Comparison of ENCODE assay signal across 34 cellular contexts in genomic region chrY:8033200-8033599, GRCh38.
"Had no signal": no experiment of that assay in that cellular context is flagged by ENCODE, and none has a peak within 500 bp of the region (broad histone marks: within the 10 kb centered on the region; RNA-seq: fewer than 3 reads in every experiment).

No MANE protein-coding gene starts in this region.

- H3K27ac ChIP-seq: breast epithelium, heart left ventricle, pancreas, prostate gland, sigmoid colon, uterus, WERI-Rb-1 had no signal

- DNase-seq: activated CD4-positive, alpha-beta T cell treated with anti-CD3 and anti-CD28 coated beads for 48 hours; activated CD4-positive, alpha-beta T cell treated with anti-CD3 and anti-CD28 coated beads, Interleukin-2, amount 50 U/mL, for 48 hours; activated CD8-positive, alpha-beta memory T cell treated with anti-CD3 and anti-CD28 coated beads, Interleukin-2, amount 50 U/mL, for 4 hours; activated gamma-delta T cell; activated naive CD4-positive, alpha-beta T cell treated with anti-CD3 and anti-CD28 coated beads, Interleukin-2, amount 50 U/mL, for 16 hours; activated naive CD8-positive, alpha-beta T cell treated with anti-CD3 and anti-CD28 coated beads, Interleukin-2, amount 50 U/mL, for 24 hours; activated T-cell treated with anti-CD3 and anti-CD28 coated beads, Interleukin-2, amount 50 U/mL, for 1 hour; amygdala; dermis blood vessel endothelial cell; effector CD4-positive, alpha-beta T cell; erythroblast; heart left ventricle; hypothalamus; immature natural killer cell; kidney; left colon; naive B cell; pancreas; sigmoid colon; stimulated activated CD4-positive, alpha-beta T cell treated with anti-CD3 and anti-CD28 coated beads, Interleukin-1b, Interleukin-23, amount 100 ng/mL, for 48 hours; stimulated activated CD4-positive, alpha-beta T cell treated with anti-CD3 and anti-CD28 coated beads, Interleukin-4, amount 100 ng/mL, for 4 hours; stimulated activated CD8-positive, alpha-beta memory T cell treated with anti-CD3 and anti-CD28 coated beads, Interleukin-4, amount 100 ng/mL, for 48 hours; stimulated activated naive CD8-positive, alpha-beta T cell treated with anti-CD3 and anti-CD28 coated beads, Interleukin-15, amount 100 ng/mL, for 72 hours; substantia nigra; uterus; WERI-Rb-1 had no signal

- H3K4me1 Mint-ChIP-seq: activated naive CD8-positive, alpha-beta T cell treated with anti-CD3 and anti-CD28 coated beads, Interleukin-2, amount 50 U/mL, for 24 hours; immature natural killer cell; mesothelial cell of epicardium; naive B cell; stimulated activated memory B cell treated with anti-CD40 and anti-IgM and Interleukin-4, amounts not matched to agents 10 μg/mL and 1 μg/mL and 100 μg/mL, for 72 hours; stimulated activated naive CD8-positive, alpha-beta T cell treated with anti-CD3 and anti-CD28 coated beads, Interleukin-15, amount 100 ng/mL, for 72 hours had no signal

- H3K27me3 ChIP-seq: breast epithelium, heart left ventricle, pancreas, sigmoid colon, uterus had no signal

- ATAC-seq: activated CD4-positive, CD25-positive, alpha-beta regulatory T cell treated with anti-CD3 and anti-CD28 coated beads, Interleukin-2, amount 50 U/mL, for 24 hours; activated naive CD8-positive, alpha-beta T cell treated with anti-CD3 and anti-CD28 coated beads, Interleukin-2, amount 50 U/mL, for 24 hours; heart left ventricle; left colon; pancreas; stimulated activated memory B cell treated with anti-CD40 and anti-IgM and Interleukin-4, amounts not matched to agents 10 μg/mL and 1 μg/mL and 100 μg/mL, for 72 hours; stimulated activated naive CD8-positive, alpha-beta T cell treated with anti-CD3 and anti-CD28 coated beads, Interleukin-15, amount 100 ng/mL, for 72 hours had no signal

- H3K4me3 ChIP-seq: breast epithelium, heart left ventricle, pancreas, prostate gland, sigmoid colon, smooth muscle cell, uterus had no signal

- H3K36me3 Mint-ChIP-seq: immature natural killer cell; mesothelial cell of epicardium; naive B cell; stimulated activated memory B cell treated with anti-CD40 and anti-IgM and Interleukin-4, amounts not matched to agents 10 μg/mL and 1 μg/mL and 100 μg/mL, for 72 hours; type B pancreatic cell had no signal

- H3K4me2 ChIP-seq: smooth muscle cell had no signal

- H3K9me3 ChIP-seq: breast epithelium, heart left ventricle, pancreas, prostate gland, sigmoid colon, uterus had no signal

- H3K27me3 Mint-ChIP-seq: naive B cell; stimulated activated memory B cell treated with anti-CD40 and anti-IgM and Interleukin-4, amounts not matched to agents 10 μg/mL and 1 μg/mL and 100 μg/mL, for 72 hours; stimulated activated naive CD8-positive, alpha-beta T cell treated with anti-CD3 and anti-CD28 coated beads, Interleukin-15, amount 100 ng/mL, for 72 hours; type B pancreatic cell had no signal

- H3K36me3 ChIP-seq: breast epithelium, heart left ventricle, pancreas, prostate gland, sigmoid colon, uterus, WERI-Rb-1 had no signal

- H3K9me3 Mint-ChIP-seq: activated naive CD8-positive, alpha-beta T cell treated with anti-CD3 and anti-CD28 coated beads, Interleukin-2, amount 50 U/mL, for 24 hours; activated T-helper 1 cell treated with anti-CD3 and anti-CD28 coated beads, Interleukin-12 subunit alpha, Interleukin-12 subunit beta, Interleukin-2, Interleukin-4 antibody, amounts not matched to agents 30 ng/mL and 10 ng/mL and 1 ng/mL, durations not matched to agents 14 hours and 24 hours and 36 hours; immature natural killer cell; mesothelial cell of epicardium; naive B cell; stimulated activated memory B cell treated with anti-CD40 and anti-IgM and Interleukin-4, amounts not matched to agents 10 μg/mL and 1 μg/mL and 100 μg/mL, for 72 hours; type B pancreatic cell had no signal

- H3K4me1 ChIP-seq: breast epithelium, heart left ventricle, pancreas, prostate gland, sigmoid colon, uterus had no signal

- H3K27ac Mint-ChIP-seq: activated naive CD8-positive, alpha-beta T cell treated with anti-CD3 and anti-CD28 coated beads, Interleukin-2, amount 50 U/mL, for 24 hours; activated T-helper 1 cell treated with anti-CD3 and anti-CD28 coated beads, Interleukin-12 subunit alpha, Interleukin-12 subunit beta, Interleukin-2, Interleukin-4 antibody, amounts not matched to agents 30 ng/mL and 10 ng/mL and 1 ng/mL, durations not matched to agents 14 hours and 24 hours and 36 hours; immature natural killer cell; mesothelial cell of epicardium; naive B cell; stimulated activated memory B cell treated with anti-CD40 and anti-IgM and Interleukin-4, amounts not matched to agents 10 μg/mL and 1 μg/mL and 100 μg/mL, for 72 hours; stimulated activated naive CD8-positive, alpha-beta T cell treated with anti-CD3 and anti-CD28 coated beads, Interleukin-15, amount 100 ng/mL, for 72 hours; type B pancreatic cell had no signal

- H3K4me3 Mint-ChIP-seq: activated naive CD8-positive, alpha-beta T cell treated with anti-CD3 and anti-CD28 coated beads, Interleukin-2, amount 50 U/mL, for 24 hours; activated T-helper 1 cell treated with anti-CD3 and anti-CD28 coated beads, Interleukin-12 subunit alpha, Interleukin-12 subunit beta, Interleukin-2, Interleukin-4 antibody, amounts not matched to agents 30 ng/mL and 10 ng/mL and 1 ng/mL, durations not matched to agents 14 hours and 24 hours and 36 hours; immature natural killer cell; mesothelial cell of epicardium; naive B cell; stimulated activated memory B cell treated with anti-CD40 and anti-IgM and Interleukin-4, amounts not matched to agents 10 μg/mL and 1 μg/mL and 100 μg/mL, for 72 hours; stimulated activated naive CD8-positive, alpha-beta T cell treated with anti-CD3 and anti-CD28 coated beads, Interleukin-15, amount 100 ng/mL, for 72 hours; type B pancreatic cell had no signal
